ENCODE assay signal across 15 cellular contexts in genomic region chr10:29733323-29733722, GRCh38.
A peak's percentile ranks its signal among the peaks of the same experiment; 100 is the strongest.
DNase-seq lines count a peak whose midpoint lies in the region; ATAC-seq and TF ChIP-seq lines count a peak whose summit lies in the region.
"Had no signal": no experiment of that assay in that cellular context is flagged by ENCODE, and none has a peak within 500 bp of the region (broad histone marks: within the 10 kb centered on the region; RNA-seq: fewer than 3 reads in every experiment).

No MANE protein-coding gene starts in this region.

- peaks cover 69% of the 10 kb centered on the region for H3K79me2 ChIP-seq in mammary epithelial cell (ENCODE audit: insufficient read depth, low read length)

- 82% methylated on average over 6 of the region's 6 CpGs for WGBS in mammary epithelial cell (ENCODE audit: low coverage, missing lambda C conversion rate)

- in situ Hi-C loops in mammary epithelial cell (cut with MboI; ENCODE audit: low sequenced_read_pairs in 2 of 2), result loop anchor here in 1 of 2 donors (10.0 kb wide), 1 partner anchor 139 kb away; no protein-coding TSS in a partner anchor

- peak overlapping the region; percentile 90 for H3K4me3 Mint-ChIP-seq in activated naive CD4-positive, alpha-beta T cell treated with anti-CD3 and anti-CD28 coated beads, Interleukin-2, amount 50 U/mL, for 24 hours
- H3K4me3 Mint-ChIP-seq in activated naive CD4-positive, alpha-beta T cell treated with anti-CD3 and anti-CD28 coated beads, Interleukin-2, amount 10 ng/mL, durations not matched to agents 7 days and 5 days, result no peak overlapping the region
- peak overlapping the region; percentile 86 to 95 (median 86) for H3K4me3 Mint-ChIP-seq in nephron
- H3K4me3 Mint-ChIP-seq: stimulated activated naive CD8-positive, alpha-beta T cell treated with anti-CD3 and anti-CD28 coated beads, Interleukin-15, Interleukin-2, amounts not matched to agents 100 ng/mL and 50 ng/mL, for 24 hours had no signal

- H3K27me3 Mint-ChIP-seq in activated naive CD4-positive, alpha-beta T cell treated with anti-CD3 and anti-CD28 coated beads, Interleukin-2, amount 50 U/mL, for 24 hours, result no peaks in the 10 kb centered on the region
- peaks cover 43% of the 10 kb centered on the region for H3K27me3 Mint-ChIP-seq in activated naive CD4-positive, alpha-beta T cell treated with anti-CD3 and anti-CD28 coated beads, Interleukin-2, amount 10 ng/mL, durations not matched to agents 7 days and 5 days
- H3K27me3 Mint-ChIP-seq in nephron (ENCODE audit: low read depth), result peaks cover 5% of the 10 kb centered on the region

- no peak overlapping the region for H3K9ac ChIP-seq in mammary epithelial cell (ENCODE audit: insufficient read depth, low read length)

- H3K4me3 ChIP-seq in mammary epithelial cell (replicated peaks in 1 of 3; ENCODE audit: insufficient read depth in 1 of 3, low read depth in 2 of 3, low read length in 3 of 3), result no peak overlapping the region
- H3K4me3 ChIP-seq in upper lobe of right lung, result no peak overlapping the region
- H3K4me3 ChIP-seq: HAP-1, SJSA1 had no signal

- no peak overlapping the region for H2AFZ ChIP-seq in mammary epithelial cell (ENCODE audit: low read depth, low read length)

- H3K27me3 ChIP-seq in mammary epithelial cell (ENCODE audit: insufficient read depth, low read length) (no peaks in the 10 kb centered on the region), upper lobe of right lung (no peaks in the 10 kb centered on the region)
- H3K27me3 ChIP-seq: SJSA1 had no signal

- peak overlapping the region; percentile 97 for H3K4me2 ChIP-seq in mammary epithelial cell (ENCODE audit: insufficient read depth, low read depth, low read length)

- ATAC-seq in upper lobe of right lung, result no peak
- no peak for ATAC-seq in GM18502 (IDR thresholded peaks at IDR 0.05; ENCODE audit: poor library complexity, unreplicated experiment)
- ATAC-seq in HG02885 (IDR thresholded peaks at IDR 0.05; ENCODE audit: poor library complexity, unreplicated experiment), result no peak

- peaks cover 61% of the 10 kb centered on the region for H3K4me1 Mint-ChIP-seq in activated naive CD4-positive, alpha-beta T cell treated with anti-CD3 and anti-CD28 coated beads, Interleukin-2, amount 50 U/mL, for 24 hours
- peaks cover 27% of the 10 kb centered on the region for H3K4me1 Mint-ChIP-seq in activated naive CD4-positive, alpha-beta T cell treated with anti-CD3 and anti-CD28 coated beads, Interleukin-2, amount 10 ng/mL, durations not matched to agents 7 days and 5 days
- peaks cover 69% of the 10 kb centered on the region for H3K4me1 Mint-ChIP-seq in nephron

- BruUV-seq in mammary epithelial cell (replicated peaks; lab: Mats Ljungman, UMichigan), result no TSS peak

- H3K4me1 ChIP-seq in mammary epithelial cell (ENCODE audit: insufficient read depth, low read length) (peaks cover 18% of the 10 kb centered on the region), upper lobe of right lung (peaks cover 37% of the 10 kb centered on the region)

- DNase-seq in activated naive CD4-positive, alpha-beta T cell treated with anti-CD3 and anti-CD28 coated beads, Interleukin-2, amount 10 ng/mL, durations not matched to agents 7 days and 5 days, result no peak
- DNase-seq in mammary epithelial cell (no peak), upper lobe of right lung (no peak), NCI-H187 treated with DMSO at 0.1 percent for 48 hours (lab: John Stamatoyannopoulos, UW) (no peak)
- DNase-seq: activated naive CD4-positive, alpha-beta T cell treated with anti-CD3 and anti-CD28 coated beads, Interleukin-2, amount 50 U/mL, for 16 hours; NCI-H2081; NCI-H82 had no signal

- H3K36me3 ChIP-seq in mammary epithelial cell (ENCODE audit: insufficient read depth, low read length) (no peaks in the 10 kb centered on the region), upper lobe of right lung (no peaks in the 10 kb centered on the region)
- H3K36me3 ChIP-seq: HAP-1 had no signal

- dilution Hi-C loops in mammary epithelial cell (cut with HindIII; ENCODE audit: low sequenced_read_pairs), result no loop called here

- H3K9me3 Mint-ChIP-seq in activated naive CD4-positive, alpha-beta T cell treated with anti-CD3 and anti-CD28 coated beads, Interleukin-2, amount 50 U/mL, for 24 hours, result no peaks in the 10 kb centered on the region
- H3K9me3 Mint-ChIP-seq in activated naive CD4-positive, alpha-beta T cell treated with anti-CD3 and anti-CD28 coated beads, Interleukin-2, amount 10 ng/mL, durations not matched to agents 7 days and 5 days, result peaks cover 2% of the 10 kb centered on the region
- no peaks in the 10 kb centered on the region for H3K9me3 Mint-ChIP-seq in nephron

- no peak for TF ChIP-seq CTCF in mammary epithelial cell (conservative IDR thresholded peaks at IDR 0.05 in 1 of 2, IDR thresholded peaks at IDR 0.05 in 1 of 2; ENCODE audit: extremely low read depth in 1 of 2, insufficient read depth in 1 of 2, low read depth in 1 of 2, low read length in 2 of 2)
- TF ChIP-seq CTCF in nephron (IDR thresholded peaks at IDR 0.05; ENCODE audit: unreplicated experiment in 3 of 3), result no peak
- TF ChIP-seq CTCF in upper lobe of right lung (IDR thresholded peaks at IDR 0.05), result no peak

- H3K27ac Mint-ChIP-seq in activated naive CD4-positive, alpha-beta T cell treated with anti-CD3 and anti-CD28 coated beads, Interleukin-2, amount 50 U/mL, for 24 hours, result no peak overlapping the region
- H3K27ac Mint-ChIP-seq in activated naive CD4-positive, alpha-beta T cell treated with anti-CD3 and anti-CD28 coated beads, Interleukin-2, amount 10 ng/mL, durations not matched to agents 7 days and 5 days, result no peak overlapping the region
- peak overlapping the region in 2 of 3 experiments; percentile 71 to 89 for H3K27ac Mint-ChIP-seq in nephron
- H3K27ac Mint-ChIP-seq: stimulated activated naive CD8-positive, alpha-beta T cell treated with anti-CD3 and anti-CD28 coated beads, Interleukin-15, Interleukin-2, amounts not matched to agents 100 ng/mL and 50 ng/mL, for 24 hours had no signal

- peaks cover 7% of the 10 kb centered on the region for H3K36me3 Mint-ChIP-seq in activated naive CD4-positive, alpha-beta T cell treated with anti-CD3 and anti-CD28 coated beads, Interleukin-2, amount 50 U/mL, for 24 hours
- peaks cover 19% of the 10 kb centered on the region for H3K36me3 Mint-ChIP-seq in activated naive CD4-positive, alpha-beta T cell treated with anti-CD3 and anti-CD28 coated beads, Interleukin-2, amount 10 ng/mL, durations not matched to agents 7 days and 5 days
- peaks cover 11% of the 10 kb centered on the region for H3K36me3 Mint-ChIP-seq in nephron (ENCODE audit: low read depth)

- H3K9me3 ChIP-seq in mammary epithelial cell (replicated peaks; ENCODE audit: insufficient read depth, low read length) (no peaks in the 10 kb centered on the region), upper lobe of right lung (no peaks in the 10 kb centered on the region)
- H3K9me3 ChIP-seq: HAP-1, SJSA1 had no signal

- H4K20me1 ChIP-seq in mammary epithelial cell (ENCODE audit: insufficient read depth, low read length), result no peaks in the 10 kb centered on the region

- H3K27ac ChIP-seq in mammary epithelial cell (ENCODE audit: insufficient read depth, low read depth, low read length) (no peak overlapping the region), upper lobe of right lung (peak overlapping the region; percentile 96)
- H3K27ac ChIP-seq: SJSA1, VCaP had no signal

- CTCF ChIA-PET in activated naive CD4-positive, alpha-beta T cell treated with anti-CD3 and anti-CD28 coated beads, Interleukin-2, amount 10 ng/mL, durations not matched to agents 7 days and 5 days (lab: Charles Lee), result interaction anchor here (1.2 kb wide), 2 partner anchors 11 to 33 kb away, joined by 3 to 4 read pairs; no protein-coding TSS in a partner anchor
- CTCF ChIA-PET in mammary epithelial cell (lab: Charles Lee; ENCODE audit: low non-redundant PET), result no interaction called here

- intact Hi-C loops in mammary epithelial cell (cut with micrococcal nuclease), result loop anchor here (10.0 kb wide), 1 partner anchor 99 kb away; the partner anchor contains the start of gene SVIL
- intact Hi-C loops in upper lobe of right lung (cut with DNase I), result no loop called here

Comparison
In these comparisons a context has a peak if more than half of its experiments do, and no peak if none do; other contexts are left out.
1. H3K27ac Mint-ChIP-seq: peak in nephron (2 of 3); none in activated naive CD4-positive, alpha-beta T cell treated with anti-CD3 and anti-CD28 coated beads, Interleukin-2, amount 50 U/mL, for 24 hours (single experiment) and activated naive CD4-positive, alpha-beta T cell treated with anti-CD3 and anti-CD28 coated beads, Interleukin-2, amount 10 ng/mL, durations not matched to agents 7 days and 5 days (single experiment).